1 cellular context compared by ENCODE assay signal in genomic region chr1:67372136-67372535, GRCh38.
TF ChIP-seq lines count a peak whose summit lies in the region.

No MANE protein-coding gene starts in this region.

TF ChIP-seq in HepG2, 621 proteins besides CTCF, POLR2A, EP300 and RAD21:
- TF ChIP-seq ZNF619 (CRISPR knock-in tag; IDR thresholded peaks at IDR 0.05): no peak
- TF ChIP-seq ZNF788 (CRISPR knock-in tag; IDR thresholded peaks at IDR 0.05; ENCODE audit: borderline replicate concordance): no peak
- TF ChIP-seq ISL2 (CRISPR knock-in tag; IDR thresholded peaks at IDR 0.05): no peak
- TF ChIP-seq EZH2 (conservative IDR thresholded peaks at IDR 0.05; ENCODE audit: low read depth, low read length): no peak
- no peak for TF ChIP-seq CREB3 (CRISPR knock-in tag; IDR thresholded peaks at IDR 0.05)
- no peak for TF ChIP-seq RFXANK (CRISPR knock-in tag; IDR thresholded peaks at IDR 0.05)
- TF ChIP-seq SUZ12 (IDR thresholded peaks at IDR 0.05; ENCODE audit: low read depth, low read length): no peak
- TF ChIP-seq ZBTB43 (CRISPR knock-in tag; conservative IDR thresholded peaks at IDR 0.05): no peak
- no peak for TF ChIP-seq NFYB (CRISPR knock-in tag; IDR thresholded peaks at IDR 0.05)
- no peak for TF ChIP-seq MXD3 (CRISPR knock-in tag; IDR thresholded peaks at IDR 0.05)
- no peak for TF ChIP-seq NFAT5 (CRISPR knock-in tag; IDR thresholded peaks at IDR 0.05)
- TF ChIP-seq SNAI1 (CRISPR knock-in tag; IDR thresholded peaks at IDR 0.05; ENCODE audit: borderline replicate concordance): no peak
- no peak for TF ChIP-seq SIN3A (IDR thresholded peaks at IDR 0.05; ENCODE audit: borderline replicate concordance, low read depth, low read length)
- TF ChIP-seq ZNF605 (CRISPR knock-in tag; IDR thresholded peaks at IDR 0.05): no peak
- TF ChIP-seq ZNF18 (CRISPR knock-in tag; IDR thresholded peaks at IDR 0.05; ENCODE audit: insufficient replicate concordance): no peak
- no peak for TF ChIP-seq ZKSCAN1 (IDR thresholded peaks at IDR 0.05; ENCODE audit: low read length)
- TF ChIP-seq ZBTB8A (CRISPR knock-in tag; IDR thresholded peaks at IDR 0.05; ENCODE audit: borderline replicate concordance, low read depth): no peak
TF ChIP-seq in HepG2: peak in this region for 0.
